Comparison of ENCODE assay signal across 17 cellular contexts in the genomic region with DNA sequence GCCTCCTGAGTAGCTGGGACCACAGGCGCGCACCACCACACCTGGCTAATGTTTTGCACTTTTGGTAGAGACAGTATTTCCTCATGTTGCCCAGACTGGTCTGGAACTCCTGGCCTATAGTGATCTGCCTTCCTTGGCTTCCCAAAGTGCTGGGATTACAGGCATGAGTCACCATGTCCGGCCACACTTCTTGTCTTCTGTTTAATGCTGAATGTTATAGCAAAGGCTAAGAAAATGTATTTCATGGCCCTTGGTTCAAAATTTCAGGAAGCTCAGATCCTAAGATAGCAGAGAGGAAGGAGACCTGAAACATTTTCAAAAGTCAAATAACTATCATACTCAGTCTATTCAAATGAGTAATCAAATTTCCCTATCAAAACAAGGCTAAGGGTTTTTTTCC.
DNase-seq lines count a peak whose midpoint lies in the region; ATAC-seq, FAIRE-seq and TF ChIP-seq lines count a peak whose summit lies in the region.
"Had no signal": no experiment of that assay in that cellular context is flagged by ENCODE, and none has a peak within 500 bp of the region (broad histone marks: within the 10 kb centered on the region; RNA-seq: fewer than 3 reads in every experiment).

No MANE protein-coding gene starts in this region.

- no peak overlapping the region for H2BK120ac ChIP-seq in mesenchymal stem cell (ENCODE audit: low read depth, low read length)

- no peak for TF ChIP-seq POLR2A in GM12892 (IDR thresholded peaks at IDR 0.05; ENCODE audit: low read depth, low read length)

- H3K4me3 ChIP-seq in cardiac fibroblast (replicated peaks in 1 of 2; ENCODE audit: low read depth in 2 of 2, low read length in 2 of 2) (no peak overlapping the region), mesenchymal stem cell (ENCODE audit: insufficient read depth in 1 of 2, low read depth in 1 of 2, low read length in 2 of 2) (no peak overlapping the region)
- H3K4me3 ChIP-seq: thyroid gland had no signal

- no peak overlapping the region for H3K27ac ChIP-seq in mesenchymal stem cell (ENCODE audit: low read length, poor library complexity, severe bottlenecking)
- H3K27ac ChIP-seq: thyroid gland had no signal

- peaks cover 2% of the 10 kb centered on the region for H3K27me3 Mint-ChIP-seq in activated CD4-positive, alpha-beta T cell treated with anti-CD3 and anti-CD28 coated beads, Interleukin-2, amount 10 ng/mL, durations not matched to agents 7 days and 5 days
- H3K27me3 Mint-ChIP-seq: activated B cell treated with CpG ODN at 0.5 μM for 24 hours had no signal

- no peak for TF ChIP-seq CTCF in cardiac fibroblast (IDR thresholded peaks at IDR 0.05; ENCODE audit: low read depth, low read length)

- H3K14ac ChIP-seq in mesenchymal stem cell (ENCODE audit: low read length in 2 of 2): no peak overlapping the region

- CTCF ChIA-PET in activated CD4-positive, alpha-beta T cell treated with anti-CD3 and anti-CD28 coated beads, Interleukin-2, amount 10 ng/mL, durations not matched to agents 7 days and 5 days (lab: Charles Lee): no interaction called here

- H3K4me3 Mint-ChIP-seq in activated CD4-positive, alpha-beta T cell treated with anti-CD3 and anti-CD28 coated beads, Interleukin-2, amount 10 ng/mL, durations not matched to agents 7 days and 5 days: no peak overlapping the region
- H3K4me3 Mint-ChIP-seq: activated B cell treated with CpG ODN at 0.5 μM for 24 hours; activated T-cell treated with anti-CD3 and anti-CD28 coated beads, Interleukin-2, amount 50 U/mL, for 72 hours; H9 had no signal

- H3K9ac ChIP-seq in mesenchymal stem cell (ENCODE audit: low read length): no peak overlapping the region

- peak; percentile 41 for DNase-seq in Daoy (ENCODE audit: low read depth)
- DNase-seq in MV-4-11 (lab: John Stamatoyannopoulos, UW): peak; percentile 5
- peak; percentile 46 to 49 for DNase-seq in cardiac fibroblast (ENCODE audit: low read depth in 2 of 2)
- peak; percentile 63 for DNase-seq in mesenchymal stem cell
- no peak for DNase-seq in HuH-7 (ENCODE audit: low spot score)
- no peak for DNase-seq in activated CD4-positive, alpha-beta T cell treated with anti-CD3 and anti-CD28 coated beads, Interleukin-2, amount 10 ng/mL, durations not matched to agents 7 days and 5 days
- DNase-seq in GM12892 (ENCODE audit: insufficient read length): no peak
- DNase-seq: activated B cell treated with CpG ODN at 0.5 μM for 24 hours; activated T-cell treated with anti-CD3 and anti-CD28 coated beads, Interleukin-2, amount 50 U/mL, for 72 hours; DMS79 treated with DMSO at 0.1 percent for 48 hours; H9; midbrain; NCI-H1694 treated with DMSO at 0.1 percent for 48 hours; stimulated activated naive CD4-positive, alpha-beta T cell; thyroid gland had no signal

- no peaks in the 10 kb centered on the region for H3K9me3 ChIP-seq in mesenchymal stem cell (ENCODE audit: control insufficient read depth, low read length)
- H3K9me3 ChIP-seq: thyroid gland had no signal

- no peak for FAIRE-seq in GM12892 (lab: Jason Lieb, UNC)

- WGBS in mesenchymal stem cell: 71% methylated on average over 3 of the region's 3 CpGs

- peak overlapping the region; percentile 20 for H4K8ac ChIP-seq in mesenchymal stem cell (ENCODE audit: low read length)

- no peaks in the 10 kb centered on the region for H3K36me3 ChIP-seq in mesenchymal stem cell (ENCODE audit: control insufficient read depth in 1 of 2, insufficient read depth in 2 of 2, low read depth in 1 of 2, low read length in 2 of 2)
- H3K36me3 ChIP-seq: thyroid gland had no signal

- no peak overlapping the region for H4K91ac ChIP-seq in mesenchymal stem cell (ENCODE audit: low read length)

- H3K18ac ChIP-seq in mesenchymal stem cell (ENCODE audit: low read depth in 1 of 2, low read length in 2 of 2): peak overlapping the region in 1 of 2 experiments; percentile 73

- H3K4me1 ChIP-seq in mesenchymal stem cell (ENCODE audit: control insufficient read depth, insufficient read depth, low read depth, low read length): peaks cover 6% of the 10 kb centered on the region
- H3K4me1 ChIP-seq: thyroid gland had no signal

- H3K27ac Mint-ChIP-seq in activated CD4-positive, alpha-beta T cell treated with anti-CD3 and anti-CD28 coated beads, Interleukin-2, amount 10 ng/mL, durations not matched to agents 7 days and 5 days: no peak overlapping the region
- H3K27ac Mint-ChIP-seq: activated B cell treated with CpG ODN at 0.5 μM for 24 hours; activated naive CD4-positive, alpha-beta T cell treated with anti-CD3 and anti-CD28 coated beads, Interleukin-2, amount 50 U/mL, for 72 hours; activated T-cell treated with anti-CD3 and anti-CD28 coated beads, Interleukin-2, amount 50 U/mL, for 72 hours; H9 had no signal

- H3K36me3 Mint-ChIP-seq in activated CD4-positive, alpha-beta T cell treated with anti-CD3 and anti-CD28 coated beads, Interleukin-2, amount 10 ng/mL, durations not matched to agents 7 days and 5 days (ENCODE audit: low read depth): no peaks in the 10 kb centered on the region
- H3K36me3 Mint-ChIP-seq: activated naive CD4-positive, alpha-beta T cell treated with anti-CD3 and anti-CD28 coated beads, Interleukin-2, amount 50 U/mL, for 72 hours had no signal

- no peak overlapping the region for H3K4ac ChIP-seq in mesenchymal stem cell (ENCODE audit: low read depth in 1 of 2, low read length in 2 of 2)

- ATAC-seq in GM21825 (IDR thresholded peaks at IDR 0.05; ENCODE audit: unreplicated experiment): no peak
- ATAC-seq: activated naive CD4-positive, alpha-beta T cell treated with anti-CD3 and anti-CD28 coated beads, Interleukin-2, amount 50 U/mL, for 72 hours; activated T-cell treated with anti-CD3 and anti-CD28 coated beads, Interleukin-2, amount 50 U/mL, for 72 hours had no signal

- no peak overlapping the region for H2AFZ ChIP-seq in mesenchymal stem cell (ENCODE audit: low read depth, low read length)

- no peak overlapping the region for H2AK5ac ChIP-seq in mesenchymal stem cell (ENCODE audit: low read length, severe bottlenecking)

- H3K79me1 ChIP-seq in mesenchymal stem cell (replicated peaks; ENCODE audit: low read length, poor library complexity, severe bottlenecking): no peaks in the 10 kb centered on the region

- H2BK12ac ChIP-seq in mesenchymal stem cell (ENCODE audit: low read length in 2 of 2): peak overlapping the region in 1 of 2 experiments; percentile 34

- no peaks in the 10 kb centered on the region for H3K9me3 Mint-ChIP-seq in activated CD4-positive, alpha-beta T cell treated with anti-CD3 and anti-CD28 coated beads, Interleukin-2, amount 10 ng/mL, durations not matched to agents 7 days and 5 days
- H3K9me3 Mint-ChIP-seq: activated B cell treated with CpG ODN at 0.5 μM for 24 hours; activated naive CD4-positive, alpha-beta T cell treated with anti-CD3 and anti-CD28 coated beads, Interleukin-2, amount 50 U/mL, for 72 hours; activated T-cell treated with anti-CD3 and anti-CD28 coated beads, Interleukin-2, amount 50 U/mL, for 72 hours; H9 had no signal

- no peak overlapping the region for H2BK5ac ChIP-seq in mesenchymal stem cell (ENCODE audit: low read depth, low read length, poor library complexity, severe bottlenecking)

- H3K4me1 Mint-ChIP-seq in activated CD4-positive, alpha-beta T cell treated with anti-CD3 and anti-CD28 coated beads, Interleukin-2, amount 10 ng/mL, durations not matched to agents 7 days and 5 days: no peaks in the 10 kb centered on the region
- H3K4me1 Mint-ChIP-seq: activated B cell treated with CpG ODN at 0.5 μM for 24 hours, H9 had no signal

- H3K27me3 ChIP-seq in mesenchymal stem cell (ENCODE audit: control insufficient read depth in 1 of 2, insufficient read depth in 1 of 2, low read length in 2 of 2): no peaks in the 10 kb centered on the region
- H3K27me3 ChIP-seq: thyroid gland had no signal

- H3K23ac ChIP-seq in mesenchymal stem cell (ENCODE audit: low read length in 2 of 2): peak overlapping the region in 1 of 2 experiments; percentile 77

- H3K4me2 ChIP-seq in mesenchymal stem cell (ENCODE audit: low read length, poor library complexity, severe bottlenecking): no peak overlapping the region

- no peak overlapping the region for H2BK15ac ChIP-seq in mesenchymal stem cell (ENCODE audit: low read depth, poor library complexity, severe bottlenecking)

- POLR2A ChIA-PET in activated CD4-positive, alpha-beta T cell treated with anti-CD3 and anti-CD28 coated beads, Interleukin-2, amount 10 ng/mL, durations not matched to agents 7 days and 5 days (lab: Charles Lee): no interaction called here

Comparison
In these comparisons a context has a peak if more than half of its experiments do, and no peak if none do; other contexts are left out.
1. DNase-seq: peak in Daoy (single experiment), MV-4-11 (single experiment), cardiac fibroblast (2 of 2) and mesenchymal stem cell (single experiment); none in HuH-7 (single experiment), activated CD4-positive, alpha-beta T cell treated with anti-CD3 and anti-CD28 coated beads, Interleukin-2, amount 10 ng/mL, durations not matched to agents 7 days and 5 days (single experiment) and GM12892 (single experiment).